Comparison of ENCODE assay signal across 21 cellular contexts in genomic region chr7:51640851-51641250, GRCh38.
"Had no signal": no experiment of that assay in that cellular context is flagged by ENCODE, and none has a peak within 500 bp of the region (broad histone marks: within the 10 kb centered on the region; RNA-seq: fewer than 3 reads in every experiment).

No MANE protein-coding gene starts in this region.

- H3K36me3 Mint-ChIP-seq: memory B cell; naive thymus-derived CD8-positive, alpha-beta T cell; type B pancreatic cell had no signal

- H3K27me3 Mint-ChIP-seq: dendritic cell treated with granulocyte-macrophage colony-stimulating factor and Interleukin-4, amounts not matched to agents 40 ng/mL and 50 ng/mL, for 4 days; effector memory CD8-positive, alpha-beta T cell; memory B cell had no signal

- H3K4me3 Mint-ChIP-seq: dendritic cell treated with granulocyte-macrophage colony-stimulating factor and Interleukin-4, amounts not matched to agents 40 ng/mL and 50 ng/mL, for 4 days; effector memory CD8-positive, alpha-beta T cell; memory B cell; naive thymus-derived CD8-positive, alpha-beta T cell; neural crest cell; type B pancreatic cell had no signal

- H3K27ac ChIP-seq: epithelial cell of prostate, esophagus muscularis mucosa, gastrocnemius medialis, heart right ventricle, left ventricle myocardium inferior, lower lobe of right lung, pancreas, psoas muscle, sigmoid colon, skin epidermis, uterus had no signal

- H3K4me1 Mint-ChIP-seq: memory B cell; naive thymus-derived CD8-positive, alpha-beta T cell had no signal

- H3K4me3 ChIP-seq: esophagus muscularis mucosa, gastrocnemius medialis, heart right ventricle, left ventricle myocardium inferior, lower lobe of right lung, pancreas, psoas muscle, sigmoid colon, skin epidermis, uterus had no signal

- H3K27me3 ChIP-seq: gastrocnemius medialis, pancreas, sigmoid colon, uterus had no signal

- ATAC-seq: effector memory CD8-positive, alpha-beta T cell; gastrocnemius medialis; heart right ventricle; lower lobe of right lung; naive thymus-derived CD8-positive, alpha-beta T cell; pancreas; psoas muscle had no signal

- H3K9me3 Mint-ChIP-seq: type B pancreatic cell had no signal

- H3K4me1 ChIP-seq: esophagus muscularis mucosa, gastrocnemius medialis, heart right ventricle, left ventricle myocardium inferior, lower lobe of right lung, pancreas, psoas muscle, sigmoid colon, uterus had no signal

- H3K36me3 ChIP-seq: esophagus muscularis mucosa, gastrocnemius medialis, heart right ventricle, left ventricle myocardium inferior, lower lobe of right lung, pancreas, sigmoid colon, uterus had no signal

- H3K9me3 ChIP-seq: esophagus muscularis mucosa, gastrocnemius medialis, heart right ventricle, left ventricle myocardium inferior, lower lobe of right lung, pancreas, psoas muscle, sigmoid colon, uterus had no signal

- H3K27ac Mint-ChIP-seq: dendritic cell treated with granulocyte-macrophage colony-stimulating factor and Interleukin-4, amounts not matched to agents 40 ng/mL and 50 ng/mL, for 4 days; effector memory CD8-positive, alpha-beta T cell; memory B cell; naive thymus-derived CD8-positive, alpha-beta T cell; type B pancreatic cell had no signal

- DNase-seq: cerebellar nuclear complex; effector memory CD8-positive, alpha-beta T cell; gastrocnemius medialis; heart right ventricle; left ventricle myocardium inferior; lower lobe of right lung; naive thymus-derived CD8-positive, alpha-beta T cell; occipital lobe; pancreas; psoas muscle; sigmoid colon; stimulated activated CD4-positive, alpha-beta T cell treated with anti-CD3 and anti-CD28 coated beads, Interleukin-12 subunit alpha, Interleukin-12 subunit beta, amount 100 ng/mL, for 4 hours; stimulated activated naive CD4-positive, alpha-beta T cell treated with Interleukin-2 at 50 U/mL for 16 hours; uterus had no signal
